ENCODE assay signal across 18 cellular contexts in the genomic region with DNA sequence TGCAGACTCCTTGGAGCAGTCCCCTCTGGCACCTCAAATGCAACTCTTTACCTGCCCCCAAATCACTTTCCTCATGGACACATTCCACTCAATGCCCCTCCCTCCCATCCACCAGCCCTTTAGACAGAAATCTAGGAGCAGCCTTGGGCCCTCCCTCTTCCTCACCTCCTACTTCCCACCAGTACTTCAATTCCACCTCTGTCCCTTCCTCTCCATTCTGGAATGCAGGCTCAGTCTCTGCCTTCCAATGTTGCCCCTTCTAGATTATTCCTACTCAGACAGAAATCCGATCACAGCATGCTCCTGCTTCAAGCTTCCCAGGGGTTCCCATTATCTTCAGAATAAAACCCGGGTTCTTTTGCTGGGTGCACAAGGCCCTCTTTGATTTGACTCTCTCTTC.
DNase-seq lines count a peak whose midpoint lies in the region; ATAC-seq and TF ChIP-seq lines count a peak whose summit lies in the region.
"Had no signal": no experiment of that assay in that cellular context is flagged by ENCODE, and none has a peak within 500 bp of the region (broad histone marks: within the 10 kb centered on the region; RNA-seq: fewer than 3 reads in every experiment).

No MANE protein-coding gene starts in this region.

- TF ChIP-seq CTCF in WTC11 (IDR thresholded peaks at IDR 0.05) (no peak), neural crest cell (conservative IDR thresholded peaks at IDR 0.05) (no peak)

- POLR2A ChIA-PET in WTC11 (lab: Charles Lee), result no interaction called here

- H3K9me3 Mint-ChIP-seq in stimulated activated naive CD8-positive, alpha-beta T cell treated with anti-CD3 and anti-CD28 coated beads, Interleukin-15, amount 100 ng/mL, for 72 hours, result no peaks in the 10 kb centered on the region
- H3K9me3 Mint-ChIP-seq in WTC11 (no peaks in the 10 kb centered on the region), neural crest cell (no peaks in the 10 kb centered on the region)
- H3K9me3 Mint-ChIP-seq: CD8-positive, alpha-beta T cell; HFFc6 had no signal

- no peak overlapping the region for H3K27ac ChIP-seq in effector memory CD4-positive, alpha-beta T cell (ENCODE audit: insufficient read depth, low read length, poor library complexity, severe bottlenecking)
- H3K27ac ChIP-seq: A549, C4-2B had no signal

- DNase-seq in stimulated activated naive CD8-positive, alpha-beta T cell treated with anti-CD3 and anti-CD28 coated beads, Interleukin-15, amount 100 ng/mL, for 72 hours, result no peak
- no peak for DNase-seq in stimulated activated naive CD8-positive, alpha-beta T cell treated with anti-CD3 and anti-CD28 coated beads, Interleukin-15, Interleukin-2, amounts not matched to agents 100 U/mL and 50 U/mL, for 24 hours
- DNase-seq in WTC11 (ENCODE audit: low spot score), result no peak
- DNase-seq in neural crest cell (ENCODE audit: low read depth, low spot score), result no peak
- DNase-seq in effector memory CD4-positive, alpha-beta T cell, result no peak
- no peak for DNase-seq in G401 (ENCODE audit: low spot score)
- DNase-seq: BE2C; CD8-positive, alpha-beta T cell; COR-L47; DMS153; DMS79 treated with DMSO at 0.1 percent for 48 hours; EL; GDM1; HCEC 1CT; HFFc6 had no signal

- in situ Hi-C loops in G401 (cut with HindIII; ENCODE audit: low sequenced_read_pairs), result no loop called here

- peak overlapping the region; percentile 11 to 15 for H3K27ac Mint-ChIP-seq in stimulated activated naive CD8-positive, alpha-beta T cell treated with anti-CD3 and anti-CD28 coated beads, Interleukin-15, amount 100 ng/mL, for 72 hours
- H3K27ac Mint-ChIP-seq in WTC11 (peak overlapping the region; percentile 58; the same call in 1 of the 2 replicates), neural crest cell (ENCODE audit: unreplicated experiment) (peak overlapping the region; percentile 76)
- H3K27ac Mint-ChIP-seq: CD8-positive, alpha-beta T cell; HFFc6 had no signal

- no peaks in the 10 kb centered on the region for H3K4me1 ChIP-seq in effector memory CD4-positive, alpha-beta T cell (ENCODE audit: control insufficient read depth, insufficient read depth, low read length, poor library complexity, severe bottlenecking)
- H3K4me1 ChIP-seq: A549, BE2C had no signal

- no peaks in the 10 kb centered on the region for H3K27me3 Mint-ChIP-seq in stimulated activated naive CD8-positive, alpha-beta T cell treated with anti-CD3 and anti-CD28 coated beads, Interleukin-15, amount 100 ng/mL, for 72 hours
- H3K27me3 Mint-ChIP-seq in WTC11 (ENCODE audit: low read depth) (peaks cover 2% of the 10 kb centered on the region), neural crest cell (ENCODE audit: low read depth) (no peaks in the 10 kb centered on the region)

- no peaks in the 10 kb centered on the region for H3K4me1 Mint-ChIP-seq in stimulated activated naive CD8-positive, alpha-beta T cell treated with anti-CD3 and anti-CD28 coated beads, Interleukin-15, amount 100 ng/mL, for 72 hours
- H3K4me1 Mint-ChIP-seq in WTC11, result peaks cover 19% of the 10 kb centered on the region
- peaks cover 9% of the 10 kb centered on the region for H3K4me1 Mint-ChIP-seq in neural crest cell

- H3K4me3 ChIP-seq in effector memory CD4-positive, alpha-beta T cell (ENCODE audit: insufficient read depth, low read depth, low read length, poor library complexity, severe bottlenecking), result no peak overlapping the region
- H3K4me3 ChIP-seq: A549 had no signal

- ATAC-seq in stimulated activated naive CD8-positive, alpha-beta T cell treated with anti-CD3 and anti-CD28 coated beads, Interleukin-15, amount 100 ng/mL, for 72 hours, result no peak
- ATAC-seq in stimulated activated naive CD8-positive, alpha-beta T cell treated with anti-CD3 and anti-CD28 coated beads, Interleukin-15, Interleukin-2, amounts not matched to agents 100 U/mL and 50 U/mL, for 24 hours, result no peak
- ATAC-seq in WTC11 (no peak), HG03097 (IDR thresholded peaks at IDR 0.05; ENCODE audit: low FRiP score, unreplicated experiment) (no peak)
- ATAC-seq: CD8-positive, alpha-beta T cell had no signal

- H3K9me3 ChIP-seq in effector memory CD4-positive, alpha-beta T cell (ENCODE audit: control insufficient read depth, low read length), result no peaks in the 10 kb centered on the region
- H3K9me3 ChIP-seq: A549, BE2C had no signal

- CTCF ChIA-PET in WTC11 (lab: Charles Lee), result interaction anchor here (0.8 to 3.6 kb wide), 4 partner anchors 10 to 75 kb away, joined by 3 to 36 read pairs (median 12); no protein-coding TSS in a partner anchor

- H3K4me3 Mint-ChIP-seq in stimulated activated naive CD8-positive, alpha-beta T cell treated with anti-CD3 and anti-CD28 coated beads, Interleukin-15, amount 100 ng/mL, for 72 hours, result no peak overlapping the region
- H3K4me3 Mint-ChIP-seq in WTC11, result no peak overlapping the region
- no peak overlapping the region for H3K4me3 Mint-ChIP-seq in neural crest cell
- H3K4me3 Mint-ChIP-seq: CD8-positive, alpha-beta T cell; HFFc6 had no signal

- H3K27me3 ChIP-seq in effector memory CD4-positive, alpha-beta T cell (replicated peaks; ENCODE audit: control insufficient read depth, insufficient read depth, low read length, poor library complexity, severe bottlenecking), result no peaks in the 10 kb centered on the region
- H3K27me3 ChIP-seq: BE2C had no signal

- no peaks in the 10 kb centered on the region for H3K36me3 ChIP-seq in effector memory CD4-positive, alpha-beta T cell (ENCODE audit: control insufficient read depth, insufficient read depth, low read length)
- H3K36me3 ChIP-seq: BE2C had no signal

- H3K36me3 Mint-ChIP-seq in WTC11 (no peaks in the 10 kb centered on the region), neural crest cell (ENCODE audit: low read depth) (no peaks in the 10 kb centered on the region)

TF ChIP-seq in WTC11, 78 proteins besides CTCF, POLR2A, EP300 and RAD21 (continues in another document):
- TF ChIP-seq SP1 (CRISPR knock-in tag; conservative IDR thresholded peaks at IDR 0.05), result no peak
- TF ChIP-seq, protein P1, sequence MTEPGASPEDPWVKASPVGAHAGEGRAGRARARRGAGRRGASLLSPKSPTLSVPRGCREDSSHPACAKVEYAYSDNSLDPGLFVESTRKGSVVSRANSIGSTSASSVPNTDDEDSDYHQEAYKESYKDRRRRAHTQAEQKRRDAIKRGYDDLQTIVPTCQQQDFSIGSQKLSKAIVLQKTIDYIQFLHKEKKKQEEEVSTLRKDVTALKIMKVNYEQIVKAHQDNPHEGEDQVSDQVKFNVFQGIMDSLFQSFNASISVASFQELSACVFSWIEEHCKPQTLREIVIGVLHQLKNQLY (CRISPR knock-in tag; IDR thresholded peaks at IDR 0.05), result no peak
- TF ChIP-seq, protein P2, sequence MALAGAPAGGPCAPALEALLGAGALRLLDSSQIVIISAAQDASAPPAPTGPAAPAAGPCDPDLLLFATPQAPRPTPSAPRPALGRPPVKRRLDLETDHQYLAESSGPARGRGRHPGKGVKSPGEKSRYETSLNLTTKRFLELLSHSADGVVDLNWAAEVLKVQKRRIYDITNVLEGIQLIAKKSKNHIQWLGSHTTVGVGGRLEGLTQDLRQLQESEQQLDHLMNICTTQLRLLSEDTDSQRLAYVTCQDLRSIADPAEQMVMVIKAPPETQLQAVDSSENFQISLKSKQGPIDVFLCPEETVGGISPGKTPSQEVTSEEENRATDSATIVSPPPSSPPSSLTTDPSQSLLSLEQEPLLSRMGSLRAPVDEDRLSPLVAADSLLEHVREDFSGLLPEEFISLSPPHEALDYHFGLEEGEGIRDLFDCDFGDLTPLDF (CRISPR knock-in tag; IDR thresholded peaks at IDR 0.05), result no peak
- TF ChIP-seq, protein P3, sequence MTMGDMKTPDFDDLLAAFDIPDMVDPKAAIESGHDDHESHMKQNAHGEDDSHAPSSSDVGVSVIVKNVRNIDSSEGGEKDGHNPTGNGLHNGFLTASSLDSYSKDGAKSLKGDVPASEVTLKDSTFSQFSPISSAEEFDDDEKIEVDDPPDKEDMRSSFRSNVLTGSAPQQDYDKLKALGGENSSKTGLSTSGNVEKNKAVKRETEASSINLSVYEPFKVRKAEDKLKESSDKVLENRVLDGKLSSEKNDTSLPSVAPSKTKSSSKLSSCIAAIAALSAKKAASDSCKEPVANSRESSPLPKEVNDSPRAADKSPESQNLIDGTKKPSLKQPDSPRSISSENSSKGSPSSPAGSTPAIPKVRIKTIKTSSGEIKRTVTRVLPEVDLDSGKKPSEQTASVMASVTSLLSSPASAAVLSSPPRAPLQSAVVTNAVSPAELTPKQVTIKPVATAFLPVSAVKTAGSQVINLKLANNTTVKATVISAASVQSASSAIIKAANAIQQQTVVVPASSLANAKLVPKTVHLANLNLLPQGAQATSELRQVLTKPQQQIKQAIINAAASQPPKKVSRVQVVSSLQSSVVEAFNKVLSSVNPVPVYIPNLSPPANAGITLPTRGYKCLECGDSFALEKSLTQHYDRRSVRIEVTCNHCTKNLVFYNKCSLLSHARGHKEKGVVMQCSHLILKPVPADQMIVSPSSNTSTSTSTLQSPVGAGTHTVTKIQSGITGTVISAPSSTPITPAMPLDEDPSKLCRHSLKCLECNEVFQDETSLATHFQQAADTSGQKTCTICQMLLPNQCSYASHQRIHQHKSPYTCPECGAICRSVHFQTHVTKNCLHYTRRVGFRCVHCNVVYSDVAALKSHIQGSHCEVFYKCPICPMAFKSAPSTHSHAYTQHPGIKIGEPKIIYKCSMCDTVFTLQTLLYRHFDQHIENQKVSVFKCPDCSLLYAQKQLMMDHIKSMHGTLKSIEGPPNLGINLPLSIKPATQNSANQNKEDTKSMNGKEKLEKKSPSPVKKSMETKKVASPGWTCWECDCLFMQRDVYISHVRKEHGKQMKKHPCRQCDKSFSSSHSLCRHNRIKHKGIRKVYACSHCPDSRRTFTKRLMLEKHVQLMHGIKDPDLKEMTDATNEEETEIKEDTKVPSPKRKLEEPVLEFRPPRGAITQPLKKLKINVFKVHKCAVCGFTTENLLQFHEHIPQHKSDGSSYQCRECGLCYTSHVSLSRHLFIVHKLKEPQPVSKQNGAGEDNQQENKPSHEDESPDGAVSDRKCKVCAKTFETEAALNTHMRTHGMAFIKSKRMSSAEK (CRISPR knock-in tag; IDR thresholded peaks at IDR 0.05; ENCODE audit: borderline replicate concordance), result no peak
- no peak for TF ChIP-seq ZNF317 (CRISPR knock-in tag; IDR thresholded peaks at IDR 0.05; ENCODE audit: borderline replicate concordance, low read depth)
- TF ChIP-seq MXD4 (CRISPR knock-in tag; IDR thresholded peaks at IDR 0.05; ENCODE audit: borderline replicate concordance), result no peak

Comparison
In these comparisons a context has a peak if more than half of its experiments do, and no peak if none do; other contexts are left out.
1. H3K27ac Mint-ChIP-seq: peak in every context shown above with its lines; median percentile 76 in neural crest cell; 58 in WTC11; 13 in stimulated activated naive CD8-positive, alpha-beta T cell treated with anti-CD3 and anti-CD28 coated beads, Interleukin-15, amount 100 ng/mL, for 72 hours.